In genomic region chr19:28744943-28745342, GRCh38 we compare ENCODE assay signal across 31 cellular contexts.
"Had no signal": no experiment of that assay in that cellular context is flagged by ENCODE, and none has a peak within 500 bp of the region (broad histone marks: within the 10 kb centered on the region; RNA-seq: fewer than 3 reads in every experiment).

No MANE protein-coding gene starts in this region.

- H3K36me3 Mint-ChIP-seq: activated CD4-positive, alpha-beta memory T cell treated with anti-CD3 and anti-CD28 coated beads for 36 hours; activated naive CD4-positive, alpha-beta T cell treated with anti-CD3 and anti-CD28 coated beads, Interleukin-2, amount 10 ng/mL, durations not matched to agents 7 days and 5 days; activated naive CD8-positive, alpha-beta T cell; brain had no signal

- DNase-seq: activated B cell treated with CpG ODN at 0.5 μM for 24 hours; activated CD4-positive, alpha-beta memory T cell treated with anti-CD3 and anti-CD28 coated beads for 36 hours; activated CD4-positive, alpha-beta T cell treated with anti-CD3 and anti-CD28 coated beads for 4 hours; activated CD4-positive, alpha-beta T cell treated with anti-CD3 and anti-CD28 coated beads, Interleukin-2, amount 50 U/mL, for 1 hour; activated CD4-positive, CD25-positive, alpha-beta regulatory T cell treated with anti-CD3 and anti-CD28 coated beads, Interleukin-2, amount 50 U/mL, for 72 hours; activated CD8-positive, alpha-beta memory T cell treated with anti-CD3 and anti-CD28 coated beads, Interleukin-2, amount 50 U/mL, for 4 hours; activated effector memory CD4-positive, alpha-beta T cell treated with Interleukin-2 at 50 U/mL for 16 hours; activated naive CD4-positive, alpha-beta T cell treated with anti-CD3 and anti-CD28 coated beads, Interleukin-2, amount 10 ng/mL, durations not matched to agents 7 days and 5 days; activated naive CD8-positive, alpha-beta T cell treated with anti-CD3 and anti-CD28 coated beads, Interleukin-2, amount 50 U/mL, for 24 hours; activated T-cell treated with anti-CD3 and anti-CD28 coated beads for 4 hours; activated T-cell treated with anti-CD3 and anti-CD28 coated beads, Interleukin-2, amount 50 U/mL, for 4 hours; anterior cingulate cortex; caudate nucleus; cerebellar nuclear complex; Karpas-422; KBM-7; NCI-H1417 treated with DMSO at 0.1 percent for 48 hours; NCI-H187 treated with DMSO at 0.1 percent for 48 hours; NCI-H446; NCI-H510A treated with DMSO at 0.1 percent for 48 hours; PC-9; SW 1271; T-helper 1 cell; T-helper 2 cell; T-helper 9 cell had no signal

- H3K4me3 Mint-ChIP-seq: activated B cell treated with CpG ODN at 0.5 μM for 24 hours; activated CD4-positive, alpha-beta memory T cell treated with anti-CD3 and anti-CD28 coated beads for 36 hours; activated naive CD4-positive, alpha-beta T cell treated with anti-CD3 and anti-CD28 coated beads, Interleukin-2, amount 10 ng/mL, durations not matched to agents 7 days and 5 days; activated naive CD8-positive, alpha-beta T cell; activated naive CD8-positive, alpha-beta T cell treated with anti-CD3 and anti-CD28 coated beads, Interleukin-2, amount 50 U/mL, for 24 hours; activated T-cell treated with anti-CD3 and anti-CD28 coated beads, Interleukin-2, amount 50 U/mL, for 4 hours; activated T-helper 1 cell treated with anti-CD3 and anti-CD28 coated beads, Interleukin-12 subunit alpha, Interleukin-12 subunit beta, Interleukin-2, Interleukin-4 antibody, amounts not matched to agents 30 ng/mL and 10 ng/mL and 1 ng/mL, durations not matched to agents 14 hours and 24 hours and 36 hours; brain had no signal

- H3K27me3 Mint-ChIP-seq: activated naive CD4-positive, alpha-beta T cell treated with anti-CD3 and anti-CD28 coated beads, Interleukin-2, amount 10 ng/mL, durations not matched to agents 7 days and 5 days; activated naive CD8-positive, alpha-beta T cell; activated naive CD8-positive, alpha-beta T cell treated with anti-CD3 and anti-CD28 coated beads, Interleukin-2, amount 50 U/mL, for 24 hours had no signal

- ATAC-seq: activated naive CD8-positive, alpha-beta T cell treated with anti-CD3 and anti-CD28 coated beads, Interleukin-2, amount 50 U/mL, for 24 hours; activated T-cell treated with anti-CD3 and anti-CD28 coated beads, Interleukin-2, amount 50 U/mL, for 4 hours; Right ventricle myocardium inferior had no signal

- H3K4me1 Mint-ChIP-seq: activated B cell treated with CpG ODN at 0.5 μM for 24 hours; activated naive CD4-positive, alpha-beta T cell treated with anti-CD3 and anti-CD28 coated beads, Interleukin-2, amount 10 ng/mL, durations not matched to agents 7 days and 5 days; activated naive CD8-positive, alpha-beta T cell treated with anti-CD3 and anti-CD28 coated beads, Interleukin-2, amount 50 U/mL, for 24 hours; brain had no signal

- H3K9me3 Mint-ChIP-seq: activated CD4-positive, alpha-beta memory T cell treated with anti-CD3 and anti-CD28 coated beads for 36 hours; activated naive CD4-positive, alpha-beta T cell treated with anti-CD3 and anti-CD28 coated beads, Interleukin-2, amount 10 ng/mL, durations not matched to agents 7 days and 5 days; activated naive CD8-positive, alpha-beta T cell treated with anti-CD3 and anti-CD28 coated beads, Interleukin-2, amount 50 U/mL, for 24 hours; activated T-cell treated with anti-CD3 and anti-CD28 coated beads, Interleukin-2, amount 50 U/mL, for 4 hours; activated T-helper 1 cell treated with anti-CD3 and anti-CD28 coated beads, Interleukin-12 subunit alpha, Interleukin-12 subunit beta, Interleukin-2, Interleukin-4 antibody, amounts not matched to agents 30 ng/mL and 10 ng/mL and 1 ng/mL, durations not matched to agents 14 hours and 24 hours and 36 hours; brain had no signal

- H3K4me3 ChIP-seq: PC-9 had no signal

- H3K27ac Mint-ChIP-seq: activated B cell treated with CpG ODN at 0.5 μM for 24 hours; activated CD4-positive, alpha-beta memory T cell treated with anti-CD3 and anti-CD28 coated beads for 36 hours; activated naive CD4-positive, alpha-beta T cell treated with anti-CD3 and anti-CD28 coated beads, Interleukin-2, amount 10 ng/mL, durations not matched to agents 7 days and 5 days; activated naive CD8-positive, alpha-beta T cell; activated naive CD8-positive, alpha-beta T cell treated with anti-CD3 and anti-CD28 coated beads, Interleukin-2, amount 50 U/mL, for 24 hours; activated T-helper 1 cell treated with anti-CD3 and anti-CD28 coated beads, Interleukin-12 subunit alpha, Interleukin-12 subunit beta, Interleukin-2, Interleukin-4 antibody, amounts not matched to agents 30 ng/mL and 10 ng/mL and 1 ng/mL, durations not matched to agents 14 hours and 24 hours and 36 hours; brain had no signal

- H3K27ac ChIP-seq: PC-9, RWPE1, VCaP had no signal
